8 cellular contexts compared by ENCODE assay signal in genomic region chr10:18658301-18658991, GRCh38. TPM values are rescaled to one million over a fixed set of nuclear protein-coding genes. Genes with fewer than 3 reads are reported as not detected.
DNase-seq lines count a peak whose midpoint lies in the region; ATAC-seq and TF ChIP-seq lines count a peak whose summit lies in the region.

No MANE protein-coding gene starts in this region.

- no peaks in the 10 kb centered on the region for H3K9me3 ChIP-seq in parathyroid adenoma (ENCODE audit: control insufficient read depth, low read length)

- peak overlapping the region; percentile 98 for H3K27ac Mint-ChIP-seq in activated CD8-positive, alpha-beta T cell treated with anti-CD3 and anti-CD28 coated beads for 36 hours

- peaks cover 5% of the 10 kb centered on the region for H3K4me1 ChIP-seq in parathyroid adenoma

- intact Hi-C loops in activated CD8-positive, alpha-beta T cell treated with anti-CD3 and anti-CD28 coated beads for 36 hours (cut with micrococcal nuclease) = loop anchor here (10.0 kb wide), 1 partner anchor 1844 kb away; the partner anchor contains the start of gene RSU1

- POLR2A ChIA-PET in activated CD8-positive, alpha-beta T cell treated with anti-CD3 and anti-CD28 coated beads for 36 hours (lab: Charles Lee) = interaction anchor here (0.6 to 2.5 kb wide), 6 partner anchors 7 to 28 kb away, joined by 3 to 10 read pairs (median 4); no protein-coding TSS in a partner anchor

- no peaks in the 10 kb centered on the region for H3K27me3 ChIP-seq in parathyroid adenoma (ENCODE audit: control insufficient read depth, insufficient read depth, low read length)

- ATAC-seq in HG03442 (IDR thresholded peaks at IDR 0.05; ENCODE audit: unreplicated experiment) = peak; percentile 1
- no peak for ATAC-seq in activated CD8-positive, alpha-beta T cell treated with anti-CD3 and anti-CD28 coated beads for 36 hours
- ATAC-seq in HG02970 (IDR thresholded peaks at IDR 0.05; ENCODE audit: low FRiP score, unreplicated experiment) = no peak

- H3K79me2 ChIP-seq in parathyroid adenoma = peaks cover 22% of the 10 kb centered on the region

- H3K4me3 Mint-ChIP-seq in activated CD8-positive, alpha-beta T cell treated with anti-CD3 and anti-CD28 coated beads for 36 hours = peak overlapping the region; percentile 97

- peak; percentile 31 for DNase-seq in stimulated activated CD4-positive, alpha-beta T cell treated with anti-CD3 and anti-CD28 coated beads, Interleukin-2, amount 100 ng/mL, for 4 hours (ENCODE audit: low read depth)
- no peak for DNase-seq in stimulated activated CD4-positive, alpha-beta T cell treated with anti-CD3 and anti-CD28 coated beads, Interleukin-2, amount 100 ng/mL, for 48 hours
- DNase-seq in activated CD8-positive, alpha-beta T cell treated with anti-CD3 and anti-CD28 coated beads for 36 hours = no peak
- DNase-seq in fibroblast of villous mesenchyme (ENCODE audit: low read depth) (peak; percentile 80), H4 (ENCODE audit: low spot score) (no peak)

- H3K4me2 ChIP-seq in parathyroid adenoma (ENCODE audit: low read length) = peak overlapping the region; percentile 90

- H3K36me3 ChIP-seq in parathyroid adenoma (ENCODE audit: control insufficient read depth, insufficient read depth, low read length) = no peaks in the 10 kb centered on the region

- no peak for TF ChIP-seq CTCF in activated CD8-positive, alpha-beta T cell treated with anti-CD3 and anti-CD28 coated beads for 36 hours (IDR thresholded peaks at IDR 0.05)
- TF ChIP-seq CTCF in fibroblast of villous mesenchyme (IDR thresholded peaks at IDR 0.05; ENCODE audit: insufficient read depth, low read depth, low read length) (no peak), parathyroid adenoma (IDR thresholded peaks at IDR 0.05) (no peak)

- peaks cover 20% of the 10 kb centered on the region for H3K36me3 Mint-ChIP-seq in activated CD8-positive, alpha-beta T cell treated with anti-CD3 and anti-CD28 coated beads for 36 hours (ENCODE audit: low read depth)

- CTCF ChIA-PET in activated CD8-positive, alpha-beta T cell treated with anti-CD3 and anti-CD28 coated beads for 36 hours (lab: Charles Lee) = interaction anchor here (1.0 kb wide), 1 partner anchor 9 kb away, joined by 3 read pairs; no protein-coding TSS in a partner anchor

- H3K9ac ChIP-seq in parathyroid adenoma = peak overlapping the region; percentile 54

- H3K27me3 Mint-ChIP-seq in activated CD8-positive, alpha-beta T cell treated with anti-CD3 and anti-CD28 coated beads for 36 hours = no peaks in the 10 kb centered on the region

- peaks cover 26% of the 10 kb centered on the region for H3K4me1 Mint-ChIP-seq in activated CD8-positive, alpha-beta T cell treated with anti-CD3 and anti-CD28 coated beads for 36 hours (ENCODE audit: low read depth)

- no peaks in the 10 kb centered on the region for H3K9me3 Mint-ChIP-seq in activated CD8-positive, alpha-beta T cell treated with anti-CD3 and anti-CD28 coated beads for 36 hours

- H3K27ac ChIP-seq in parathyroid adenoma = peak overlapping the region; percentile 92

- H3K4me3 ChIP-seq in fibroblast of villous mesenchyme (ENCODE audit: low read depth, low read length) (peak overlapping the region; percentile 99), parathyroid adenoma (ENCODE audit: low read depth, low read length) (peak overlapping the region; percentile 85)

- H2AFZ ChIP-seq in parathyroid adenoma = peak overlapping the region; percentile 94

RNA-seq across cellular contexts. Expression of gene ARL5B, which starts 0.8 kb away (rescaled TPM):
- 10 to 100 TPM; 12.2 to 12.7 TPM for total RNA-seq in activated CD8-positive, alpha-beta T cell treated with anti-CD3 and anti-CD28 coated beads for 36 hours
- total RNA-seq in fibroblast of villous mesenchyme = 18.0 and 22.9 TPM in 2 replicates
- 5.4 and 8.7 TPM in 2 replicates for total RNA-seq in H4 (2014; rRNA removed; shearing (Covaris generic))

RNA-seq across cellular contexts. Expression of gene NSUN6, which starts 7.1 kb away (rescaled TPM):
- total RNA-seq in activated CD8-positive, alpha-beta T cell treated with anti-CD3 and anti-CD28 coated beads for 36 hours = 10 to 100 TPM; 20.7 to 21.3 TPM
- total RNA-seq in fibroblast of villous mesenchyme = 6.8 and 8.6 TPM in 2 replicates
- 5.0 and 5.3 TPM in 2 replicates for total RNA-seq in H4 (2014; rRNA removed; shearing (Covaris generic))

Comparison
In these comparisons a context has a peak if more than half of its experiments do, and no peak if none do; other contexts are left out.
1. DNase-seq: peak in stimulated activated CD4-positive, alpha-beta T cell treated with anti-CD3 and anti-CD28 coated beads, Interleukin-2, amount 100 ng/mL, for 4 hours (single experiment) and fibroblast of villous mesenchyme (single experiment); none in stimulated activated CD4-positive, alpha-beta T cell treated with anti-CD3 and anti-CD28 coated beads, Interleukin-2, amount 100 ng/mL, for 48 hours (0 of 2), activated CD8-positive, alpha-beta T cell treated with anti-CD3 and anti-CD28 coated beads for 36 hours (single experiment) and H4 (single experiment).